ENCODE assay signal across 8 cellular contexts in genomic region chr4:185204238-185204910, GRCh38. TPM values are rescaled to one million over a fixed set of nuclear protein-coding genes. Genes with fewer than 3 reads are reported as not detected.
A peak's percentile ranks its signal among the peaks of the same experiment; 100 is the strongest.
DNase-seq lines count a peak whose midpoint lies in the region; ATAC-seq and TF ChIP-seq lines count a peak whose summit lies in the region.

No MANE protein-coding gene starts in this region.

- intact Hi-C loops in Right ventricle myocardium superior (cut with DNase I), result loop anchor here (10.0 kb wide), 1 partner anchor 190 kb away; the partner anchor contains the start of genes ANKRD37 and LRP2BP

- DNase-seq in cardiac muscle cell (ENCODE audit: low read depth in 1 of 2, low spot score in 1 of 2) (no peak), Right ventricle myocardium superior (no peak), endothelial cell (ENCODE audit: low spot score) (no peak), osteocyte (ENCODE audit: extremely low spot score, unreplicated experiment) (no peak), NCI-H146 (lab: John Stamatoyannopoulos, UW) (no peak)
- no peak for DNase-seq in activated effector memory CD4-positive, alpha-beta T cell treated with Interleukin-2 at 50 U/mL for 16 hours

- H3K27ac Mint-ChIP-seq in endothelial cell (ENCODE audit: unreplicated experiment) (peak overlapping the region; percentile 72), osteocyte (ENCODE audit: unreplicated experiment) (peak overlapping the region; percentile 85)

- H3K4me1 Mint-ChIP-seq in endothelial cell (ENCODE audit: unreplicated experiment) (peaks cover 38% of the 10 kb centered on the region), osteocyte (ENCODE audit: unreplicated experiment) (peaks cover 56% of the 10 kb centered on the region)

- H3K27ac ChIP-seq in cardiac muscle cell, result peak overlapping the region; percentile 90

- peak overlapping the region; percentile 70 for H3K4me3 ChIP-seq in cardiac muscle cell

- H3K4me1 ChIP-seq in cardiac muscle cell (ENCODE audit: low read depth), result no peaks in the 10 kb centered on the region

- H3K27me3 Mint-ChIP-seq in endothelial cell (ENCODE audit: unreplicated experiment) (peaks cover 13% of the 10 kb centered on the region), osteocyte (ENCODE audit: unreplicated experiment) (no peaks in the 10 kb centered on the region)

- peak overlapping the region; percentile 82 for H3K4me3 Mint-ChIP-seq in endothelial cell (ENCODE audit: unreplicated experiment)
- peak overlapping the region; percentile 78 for H3K4me3 Mint-ChIP-seq in osteocyte (ENCODE audit: unreplicated experiment)

- no peaks in the 10 kb centered on the region for H3K27me3 ChIP-seq in cardiac muscle cell

- TF ChIP-seq CTCF in cardiac muscle cell (IDR thresholded peaks at IDR 0.05; ENCODE audit: low read depth, low read length) (no peak), endothelial cell (IDR thresholded peaks at IDR 0.05; ENCODE audit: unreplicated experiment) (no peak), osteocyte (IDR thresholded peaks at IDR 0.05) (no peak)

- H3K9me3 Mint-ChIP-seq in endothelial cell (ENCODE audit: unreplicated experiment) (no peaks in the 10 kb centered on the region), osteocyte (ENCODE audit: unreplicated experiment) (no peaks in the 10 kb centered on the region)

- ATAC-seq in Right ventricle myocardium superior (ENCODE audit: poor library complexity) (no peak), HG03432 (IDR thresholded peaks at IDR 0.05; ENCODE audit: unreplicated experiment) (no peak)

- H3K36me3 Mint-ChIP-seq in endothelial cell (ENCODE audit: low read depth, unreplicated experiment), result peaks cover 4% of the 10 kb centered on the region
- H3K36me3 Mint-ChIP-seq in osteocyte (ENCODE audit: unreplicated experiment), result peaks cover 3% of the 10 kb centered on the region

- no peaks in the 10 kb centered on the region for H3K36me3 ChIP-seq in cardiac muscle cell

- H3K9me3 ChIP-seq in cardiac muscle cell (ENCODE audit: low read depth), result no peaks in the 10 kb centered on the region

TF ChIP-seq in PFSK-1, 5 proteins besides CTCF, POLR2A, EP300 and RAD21:
- 0 out of 2 replicates have a peak, but pooled peaks have one; percentile 75 for TF ChIP-seq SIN3A (IDR thresholded peaks at IDR 0.05; ENCODE audit: borderline replicate concordance, insufficient read depth, low read length)
- TF ChIP-seq FOXP2 (optimal IDR thresholded peaks at IDR 0.05; ENCODE audit: borderline replicate concordance, extremely low read depth, extremely low read length, insufficient read depth), result no peak

RNA-seq across cellular contexts. Expression of gene CFAP97, which starts 0.6 kb away (rescaled TPM):
- total RNA-seq in cardiac muscle cell, result 14.1 and 22.2 TPM in 2 replicates
- 23.9 and 34.8 TPM in 2 replicates for polyA plus RNA-seq in cardiac muscle cell
- 11.3 TPM for total RNA-seq in Right ventricle myocardium superior
- 8.6 TPM for polyA plus RNA-seq in PFSK-1 (2012; ENCODE audit: insufficient read length, low read depth)
- 18.2 TPM for total RNA-seq in endothelial cell (ENCODE audit: unreplicated experiment)
- 45.8 and 54.0 TPM in 2 replicates for total RNA-seq in osteocyte

RNA-seq across cellular contexts. Expression of gene SNX25, which starts 5.0 kb away (rescaled TPM):
- 14.8 and 20.9 TPM in 2 replicates for total RNA-seq in cardiac muscle cell
- polyA plus RNA-seq in cardiac muscle cell, result 19.7 and 21.7 TPM in 2 replicates
- total RNA-seq in Right ventricle myocardium superior, result 11.1 TPM
- 4.5 TPM for polyA plus RNA-seq in PFSK-1 (2012; ENCODE audit: insufficient read length, low read depth)
- 19.3 TPM for total RNA-seq in endothelial cell (ENCODE audit: unreplicated experiment)
- 44.4 and 46.0 TPM in 2 replicates for total RNA-seq in osteocyte
